Comparison of ENCODE assay signal across 19 cellular contexts in the genomic region with DNA sequence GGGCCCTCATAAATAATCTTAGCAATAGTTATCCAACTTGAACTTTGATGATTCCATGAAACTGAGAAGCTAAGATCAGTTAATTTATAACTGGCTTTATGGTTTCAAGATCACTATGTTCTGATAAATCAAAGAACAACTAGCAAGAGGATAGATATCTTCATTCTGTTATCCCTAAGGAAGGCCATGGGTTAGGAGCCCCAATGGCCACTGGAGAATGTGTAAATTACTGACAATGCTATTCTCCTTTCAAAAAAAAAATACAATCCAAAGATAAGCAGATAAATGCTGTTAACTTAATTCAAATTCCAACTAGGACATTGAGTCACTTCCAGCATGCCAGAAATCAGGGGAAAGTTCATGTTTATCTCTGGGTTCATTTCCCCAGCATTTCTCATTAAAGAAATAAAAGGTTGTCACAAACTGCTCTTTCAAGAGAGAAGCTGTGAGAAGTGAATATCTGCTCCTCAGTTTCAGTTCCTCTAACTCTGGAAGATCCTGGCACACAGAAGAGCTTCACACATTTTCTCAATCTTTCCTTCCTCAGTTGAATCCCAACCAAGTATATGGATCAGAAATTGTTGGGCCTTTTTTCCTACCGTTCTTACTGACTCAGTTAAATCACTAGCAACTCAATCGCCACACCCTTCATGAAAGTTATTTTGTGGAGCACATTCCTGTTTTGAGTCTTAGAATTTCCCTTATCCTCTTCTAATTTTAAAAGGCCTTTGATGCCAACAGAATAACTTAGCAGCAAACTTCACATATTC. TPM values are rescaled to one million over a fixed set of nuclear protein-coding genes. Genes with fewer than 3 reads are reported as not detected.
DNase-seq lines count a peak whose midpoint lies in the region; ATAC-seq and TF ChIP-seq lines count a peak whose summit lies in the region.
"Had no signal": no experiment of that assay in that cellular context is flagged by ENCODE, and none has a peak within 500 bp of the region (broad histone marks: within the 10 kb centered on the region; RNA-seq: fewer than 3 reads in every experiment).

No MANE protein-coding gene starts in this region.

- CTCF ChIA-PET in OCI-LY7 (lab: Charles Lee; ENCODE audit: unreplicated experiment), result no interaction called here

- intact Hi-C loops in OCI-LY7 (cut with micrococcal nuclease; ENCODE audit: unreplicated experiment), result no loop called here

- TF ChIP-seq CTCF in OCI-LY7 (conservative IDR thresholded peaks at IDR 0.05; ENCODE audit: low read length), result no peak
- TF ChIP-seq CTCF in fibroblast of the aortic adventitia (IDR thresholded peaks at IDR 0.05; ENCODE audit: insufficient read depth, low read length), result no peak
- no peak for TF ChIP-seq CTCF in thoracic aorta (IDR thresholded peaks at IDR 0.05)

- POLR2A ChIA-PET in OCI-LY7 (lab: Charles Lee), result interaction anchor here (0.6 to 0.7 kb wide), 2 partner anchors 140 to 204 kb away, joined by 3 read pairs; no protein-coding TSS in a partner anchor

- no peaks in the 10 kb centered on the region for H3K27me3 ChIP-seq in thoracic aorta (replicated peaks; ENCODE audit: insufficient read depth)
- H3K27me3 ChIP-seq: dorsolateral prefrontal cortex, SJSA1 had no signal

- no peak overlapping the region for H3K4me3 Mint-ChIP-seq in activated naive CD8-positive, alpha-beta T cell treated with anti-CD3 and anti-CD28 coated beads for 36 hours
- H3K4me3 Mint-ChIP-seq: activated naive CD8-positive, alpha-beta T cell treated with anti-CD3 and anti-CD28 coated beads, Interleukin-2, amount 50 U/mL, for 24 hours; WTC11 had no signal

- H3K9me3 ChIP-seq in OCI-LY7 (ENCODE audit: low read length), result no peaks in the 10 kb centered on the region
- H3K9me3 ChIP-seq in thoracic aorta, result no peaks in the 10 kb centered on the region
- H3K9me3 ChIP-seq: HAP-1, SJSA1 had no signal

- peak; percentile 34 for ATAC-seq in thoracic aorta (ENCODE audit: insufficient number of reproducible peaks, low FRiP score, low read depth)
- ATAC-seq: activated naive CD8-positive, alpha-beta T cell treated with anti-CD3 and anti-CD28 coated beads, Interleukin-2, amount 50 U/mL, for 24 hours; left colon; WTC11 had no signal

- H3K79me2 ChIP-seq in OCI-LY7 (ENCODE audit: insufficient read depth, low read depth, low read length), result no peaks in the 10 kb centered on the region

- no TSS peak for BruUV-seq in OCI-LY7 (replicated peaks; lab: Mats Ljungman, UMichigan)

- H3K27ac ChIP-seq in OCI-LY7 (ENCODE audit: low read depth, low read length, poor library complexity, severe bottlenecking) (no peak overlapping the region), thoracic aorta (no peak overlapping the region)
- H3K27ac ChIP-seq: SJSA1 had no signal

- H3K9me3 Mint-ChIP-seq in activated naive CD8-positive, alpha-beta T cell treated with anti-CD3 and anti-CD28 coated beads for 36 hours, result no peaks in the 10 kb centered on the region
- H3K9me3 Mint-ChIP-seq: activated naive CD8-positive, alpha-beta T cell treated with anti-CD3 and anti-CD28 coated beads, Interleukin-2, amount 50 U/mL, for 24 hours; WTC11 had no signal

- no peak overlapping the region for H3K4me2 ChIP-seq in OCI-LY7 (ENCODE audit: low read length)

- no peaks in the 10 kb centered on the region for H4K20me1 ChIP-seq in OCI-LY7 (ENCODE audit: insufficient read depth, low read length)

- H3K4me1 ChIP-seq in OCI-LY7 (ENCODE audit: insufficient read depth, low read length, poor library complexity, severe bottlenecking) (no peaks in the 10 kb centered on the region), thoracic aorta (ENCODE audit: control insufficient read depth in 1 of 2, low read depth in 2 of 2) (peaks cover 0 to 8% of the 10 kb centered on the region in 2 donors)
- H3K4me1 ChIP-seq: HAP-1 had no signal

- DNase-seq in SIG-M5 treated with dmso at 0.1 percent for 504 hours (lab: John Stamatoyannopoulos, UW; ENCODE audit: unreplicated experiment), result peak; percentile 39
- DNase-seq in SIG-M5 (lab: John Stamatoyannopoulos, UW), result no peak
- DNase-seq in OCI-LY7 (ENCODE audit: low spot score), result peak; percentile 2
- DNase-seq in fibroblast of the aortic adventitia (ENCODE audit: low read depth), result peak; percentile 77
- DNase-seq in thoracic aorta (ENCODE audit: low spot score), result no peak
- no peak for DNase-seq in NCI-H2107 (lab: John Stamatoyannopoulos, UW)
- no peak for DNase-seq in anterior cingulate cortex (lab: John Stamatoyannopoulos, UW)
- DNase-seq in activated naive CD8-positive, alpha-beta T cell treated with anti-CD3 and anti-CD28 coated beads for 36 hours, result no peak
- DNase-seq: 8988T; activated CD8-positive, alpha-beta memory T cell treated with anti-CD3 and anti-CD28 coated beads, Interleukin-2, amount 50 U/mL, for 4 hours; activated naive CD8-positive, alpha-beta T cell treated with anti-CD3 and anti-CD28 coated beads, Interleukin-2, amount 50 U/mL, for 24 hours; dorsolateral prefrontal cortex; left colon; NCI-H1417 treated with DMSO at 0.1 percent for 48 hours; NCI-H69; stimulated activated CD4-positive, alpha-beta T cell treated with anti-CD3 and anti-CD28 coated beads, Interleukin-12 subunit alpha, Interleukin-12 subunit beta, amount 100 ng/mL, for 4 hours had no signal

- no peak overlapping the region for H3K4me3 ChIP-seq in OCI-LY7 (ENCODE audit: low read depth, low read length, poor library complexity, severe bottlenecking)
- H3K4me3 ChIP-seq in fibroblast of the aortic adventitia (ENCODE audit: low read depth, low read length), result no peak overlapping the region
- H3K4me3 ChIP-seq in thoracic aorta, result no peak overlapping the region
- H3K4me3 ChIP-seq: dorsolateral prefrontal cortex, HAP-1, SJSA1 had no signal

- H3K27me3 Mint-ChIP-seq in activated naive CD8-positive, alpha-beta T cell treated with anti-CD3 and anti-CD28 coated beads for 36 hours, result no peaks in the 10 kb centered on the region

- H3K36me3 ChIP-seq in OCI-LY7 (ENCODE audit: insufficient read depth, low read length), result no peaks in the 10 kb centered on the region
- H3K36me3 ChIP-seq in thoracic aorta, result no peaks in the 10 kb centered on the region
- H3K36me3 ChIP-seq: HAP-1, SJSA1 had no signal

- no peak overlapping the region for H2AFZ ChIP-seq in OCI-LY7 (ENCODE audit: low read length)

- H3K4me1 Mint-ChIP-seq in activated naive CD8-positive, alpha-beta T cell treated with anti-CD3 and anti-CD28 coated beads for 36 hours, result no peaks in the 10 kb centered on the region
- H3K4me1 Mint-ChIP-seq: activated naive CD8-positive, alpha-beta T cell treated with anti-CD3 and anti-CD28 coated beads, Interleukin-2, amount 50 U/mL, for 24 hours; WTC11 had no signal

- H3K27ac Mint-ChIP-seq in activated naive CD8-positive, alpha-beta T cell treated with anti-CD3 and anti-CD28 coated beads for 36 hours, result no peak overlapping the region
- H3K27ac Mint-ChIP-seq: activated naive CD8-positive, alpha-beta T cell treated with anti-CD3 and anti-CD28 coated beads, Interleukin-2, amount 50 U/mL, for 24 hours; WTC11 had no signal

- H3K36me3 Mint-ChIP-seq in activated naive CD8-positive, alpha-beta T cell treated with anti-CD3 and anti-CD28 coated beads for 36 hours, result no peaks in the 10 kb centered on the region
- H3K36me3 Mint-ChIP-seq: WTC11 had no signal

- H3K9me2 ChIP-seq in OCI-LY7 (ENCODE audit: insufficient read depth, low read length), result no peaks in the 10 kb centered on the region

RNA-seq across cellular contexts. Expression of gene SLC1A1, which starts 59.6 kb away (rescaled TPM):
- not detected in 2 replicates for total RNA-seq in OCI-LY7 (2014; rRNA removed; shearing (Covaris generic))
- total RNA-seq in OCI-LY7 (2022) (not detected in 2 replicates), fibroblast of the aortic adventitia (ENCODE audit: low replicate concordance) (9.6 and 41.7 TPM in 2 replicates), thoracic aorta (1 to 10 TPM; 3.7 to 7.3 TPM)
- under 1 TPM; 0.10 to 0.23 TPM for total RNA-seq in activated naive CD8-positive, alpha-beta T cell treated with anti-CD3 and anti-CD28 coated beads for 36 hours

Comparison
In these comparisons a context has a peak if more than half of its experiments do, and no peak if none do; other contexts are left out.
1. DNase-seq: peak in SIG-M5 treated with dmso at 0.1 percent for 504 hours (single experiment), OCI-LY7 (single experiment) and fibroblast of the aortic adventitia (single experiment); none in SIG-M5 (single experiment), thoracic aorta (single experiment), NCI-H2107 (single experiment), anterior cingulate cortex (0 of 58) and activated naive CD8-positive, alpha-beta T cell treated with anti-CD3 and anti-CD28 coated beads for 36 hours (single experiment).